ENCODE assay signal across 8 cellular contexts in the genomic region with DNA sequence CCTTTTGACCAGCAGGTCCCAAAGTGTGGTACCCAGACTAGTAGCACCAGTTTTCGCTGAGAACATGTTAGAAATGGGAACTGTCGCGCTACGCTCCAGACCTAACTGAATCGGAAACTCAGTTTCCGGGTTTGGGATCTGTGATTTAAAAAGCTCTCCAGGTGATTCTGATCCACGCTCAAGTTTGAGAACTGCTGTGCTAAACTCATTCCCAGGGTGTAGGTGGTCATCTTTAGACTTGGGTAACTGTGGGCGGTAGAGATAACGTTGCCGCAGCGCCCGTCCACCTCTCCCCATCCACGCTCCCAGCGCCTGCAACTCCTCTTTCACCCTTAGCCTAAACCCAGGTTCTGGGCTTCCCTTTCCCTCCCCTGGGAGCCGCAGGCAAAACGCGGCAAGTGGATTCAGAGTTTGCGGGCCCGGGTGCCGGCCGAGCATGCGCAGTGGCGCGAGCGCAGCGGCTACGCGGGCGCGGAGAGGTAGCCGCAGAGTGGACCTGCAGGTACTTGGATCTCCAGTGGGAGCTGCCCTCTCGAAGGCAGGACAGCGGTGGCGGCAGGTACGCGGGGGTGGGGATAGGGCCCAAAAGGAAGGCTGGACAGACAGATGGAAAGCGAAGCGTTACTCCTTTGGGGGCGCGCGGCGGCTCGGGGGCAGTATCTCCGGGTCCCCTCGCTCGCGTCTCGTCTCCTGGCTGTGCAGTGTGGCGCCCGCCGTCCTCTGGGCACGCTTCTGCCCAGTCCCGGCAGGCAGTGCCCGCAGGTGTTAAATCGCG. TPM values are rescaled to one million over a fixed set of nuclear protein-coding genes. Genes with fewer than 3 reads are reported as not detected.
DNase-seq lines count a peak whose midpoint lies in the region; ATAC-seq and TF ChIP-seq lines count a peak whose summit lies in the region.

A gene with protein sequence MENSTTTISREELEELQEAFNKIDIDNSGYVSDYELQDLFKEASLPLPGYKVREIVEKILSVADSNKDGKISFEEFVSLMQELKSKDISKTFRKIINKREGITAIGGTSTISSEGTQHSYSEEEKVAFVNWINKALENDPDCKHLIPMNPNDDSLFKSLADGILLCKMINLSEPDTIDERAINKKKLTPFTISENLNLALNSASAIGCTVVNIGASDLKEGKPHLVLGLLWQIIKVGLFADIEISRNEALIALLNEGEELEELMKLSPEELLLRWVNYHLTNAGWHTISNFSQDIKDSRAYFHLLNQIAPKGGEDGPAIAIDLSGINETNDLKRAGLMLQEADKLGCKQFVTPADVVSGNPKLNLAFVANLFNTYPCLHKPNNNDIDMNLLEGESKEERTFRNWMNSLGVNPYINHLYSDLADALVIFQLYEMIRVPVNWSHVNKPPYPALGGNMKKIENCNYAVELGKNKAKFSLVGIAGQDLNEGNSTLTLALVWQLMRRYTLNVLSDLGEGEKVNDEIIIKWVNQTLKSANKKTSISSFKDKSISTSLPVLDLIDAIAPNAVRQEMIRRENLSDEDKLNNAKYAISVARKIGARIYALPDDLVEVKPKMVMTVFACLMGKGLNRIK (plus strand): TSS at position 443 of the 775 bp plus-strand sequence. CDS start 67,845 bp downstream, outside the sequence.

- H3K27ac ChIP-seq in OCI-LY7 (ENCODE audit: low read depth, low read length, poor library complexity, severe bottlenecking) (peak within 1 kb of the TSS; percentile 9), muscle layer of duodenum (ENCODE audit: low read length) (peak within 1 kb of the TSS; percentile 70)

- intact Hi-C loops in OCI-LY7 (cut with micrococcal nuclease; ENCODE audit: unreplicated experiment), result loop anchor here (1.0 to 10.0 kb wide), 3 partner anchors 18 to 1379 kb away; a partner anchor contains a TSS

- H3K4me3 ChIP-seq in OCI-LY7 (ENCODE audit: low read depth, low read length, poor library complexity, severe bottlenecking) (peak within 1 kb of the TSS; percentile 83), muscle layer of duodenum (ENCODE audit: low read depth in 1 of 2, low read length in 2 of 2) (peak within 1 kb of the TSS; percentile 75 to 97)

- CTCF ChIA-PET in OCI-LY7 (lab: Charles Lee; ENCODE audit: unreplicated experiment), result no interaction called here

- no peaks in the 10 kb centered on the region for H3K36me3 ChIP-seq in OCI-LY7 (ENCODE audit: insufficient read depth, low read length)
- no peaks in the 10 kb centered on the region for H3K36me3 ChIP-seq in muscle layer of duodenum (ENCODE audit: control insufficient read depth in 1 of 2, insufficient read depth in 2 of 2, low read length in 2 of 2)

- H4K20me1 ChIP-seq in OCI-LY7 (ENCODE audit: insufficient read depth, low read length), result no peaks in the 10 kb centered on the region

- POLR2A ChIA-PET in OCI-LY7 (lab: Charles Lee), result interaction anchor here (0.7 to 5.3 kb wide), 4 partner anchors 13 to 24 kb away, joined by 3 to 24 read pairs (median 5); a partner anchor contains a TSS

- H2AFZ ChIP-seq in OCI-LY7 (ENCODE audit: low read length), result peak within 1 kb of the TSS; percentile 94

- H3K79me2 ChIP-seq in OCI-LY7 (ENCODE audit: insufficient read depth, low read depth, low read length), result no peaks in the 10 kb centered on the region

- peak within 1 kb of the TSS; percentile 75 for H3K4me2 ChIP-seq in OCI-LY7 (ENCODE audit: low read length)

- no TSS peak for BruUV-seq in OCI-LY7 (replicated peaks; lab: Mats Ljungman, UMichigan)

- no peak for TF ChIP-seq CTCF in OCI-LY7 (conservative IDR thresholded peaks at IDR 0.05; ENCODE audit: low read length)

- no peaks in the 10 kb centered on the region for H3K27me3 ChIP-seq in muscle layer of duodenum (ENCODE audit: low read depth, low read length)

- no peaks in the 10 kb centered on the region for H3K9me2 ChIP-seq in OCI-LY7 (ENCODE audit: insufficient read depth, low read length)

- DNase-seq in DMS153 (lab: John Stamatoyannopoulos, UW) (peak; percentile 92), HuH-7.5 (ENCODE audit: low spot score) (peak; percentile 80), OCI-LY7 (ENCODE audit: low spot score) (peak; percentile 89)
- peak; percentile 95 for DNase-seq in activated T-cell treated with anti-CD3 and anti-CD28 coated beads, Interleukin-2, amount 50 U/mL, for 1 hour
- peak; percentile 68 to 73 for DNase-seq in stimulated activated CD8-positive, alpha-beta memory T cell treated with anti-CD3 and anti-CD28 coated beads, Interleukin-7, amount 100 ng/mL, for 4 hours (ENCODE audit: low read depth in 2 of 2)

- peaks cover 21% of the 10 kb centered on the region for H3K4me1 ChIP-seq in OCI-LY7 (ENCODE audit: insufficient read depth, low read length, poor library complexity, severe bottlenecking)
- peaks cover 0 to 7% of the 10 kb centered on the region in 2 donors for H3K4me1 ChIP-seq in muscle layer of duodenum (ENCODE audit: control insufficient read depth in 1 of 2, insufficient read depth in 2 of 2, low read length in 2 of 2)

- H3K9me3 ChIP-seq in OCI-LY7 (ENCODE audit: low read length) (no peaks in the 10 kb centered on the region), muscle layer of duodenum (ENCODE audit: control insufficient read depth in 1 of 2, low read length in 2 of 2) (no peaks in the 10 kb centered on the region)

- ATAC-seq in GM21526 (IDR thresholded peaks at IDR 0.05; ENCODE audit: low FRiP score, unreplicated experiment) (peak; percentile 93), esophagus mucosa (peak; percentile 96)

RNA-seq across cellular contexts. Expression of the gene that starts here (rescaled TPM):
- total RNA-seq in OCI-LY7 (2014; rRNA removed; shearing (Covaris generic)), result 4.0 and 5.6 TPM in 2 replicates
- total RNA-seq in OCI-LY7 (2022), result 5.4 and 7.2 TPM in 2 replicates
- 12.5 TPM for total RNA-seq in esophagus mucosa

Comparison
In these comparisons a context has a peak if more than half of its experiments do, and no peak if none do; other contexts are left out.
1. Peak in every context shown above with its lines: DNase-seq, ATAC-seq, H3K4me3 ChIP-seq and H3K27ac ChIP-seq.